ENCODE assay signal across 1 cellular context in the genomic region with DNA sequence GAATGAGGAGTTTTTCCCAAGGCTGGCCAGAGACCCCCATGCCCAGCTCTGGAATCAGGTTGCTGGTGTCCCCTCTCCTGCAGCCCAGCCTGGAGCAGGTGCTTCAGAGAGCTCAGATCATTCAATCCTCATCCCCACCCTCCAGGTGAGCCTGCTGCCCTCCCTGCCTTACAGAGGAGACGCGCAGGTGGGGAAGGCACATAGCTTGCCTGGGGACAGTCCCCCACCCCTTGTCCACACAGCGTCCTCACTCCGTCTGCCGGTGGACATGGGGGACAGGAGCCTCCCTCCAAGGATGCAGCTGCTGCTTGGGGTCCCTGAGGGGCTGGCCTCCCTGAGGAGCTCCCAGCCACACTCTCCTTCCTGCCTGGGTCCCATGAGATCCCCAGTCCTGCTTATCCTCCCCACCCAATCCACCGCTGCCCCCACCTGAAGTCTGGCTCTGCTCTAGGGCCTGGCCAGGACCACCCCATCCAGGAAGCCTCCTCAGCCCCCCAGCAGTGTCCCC.
A peak's percentile ranks its signal among the peaks of the same experiment; 100 is the strongest.
TF ChIP-seq lines count a peak whose summit lies in the region.

No MANE protein-coding gene starts in this region.

TF ChIP-seq in HEK293, 187 proteins besides CTCF, POLR2A, EP300 and RAD21 (continued from another document):
- TF ChIP-seq, protein P1, sequence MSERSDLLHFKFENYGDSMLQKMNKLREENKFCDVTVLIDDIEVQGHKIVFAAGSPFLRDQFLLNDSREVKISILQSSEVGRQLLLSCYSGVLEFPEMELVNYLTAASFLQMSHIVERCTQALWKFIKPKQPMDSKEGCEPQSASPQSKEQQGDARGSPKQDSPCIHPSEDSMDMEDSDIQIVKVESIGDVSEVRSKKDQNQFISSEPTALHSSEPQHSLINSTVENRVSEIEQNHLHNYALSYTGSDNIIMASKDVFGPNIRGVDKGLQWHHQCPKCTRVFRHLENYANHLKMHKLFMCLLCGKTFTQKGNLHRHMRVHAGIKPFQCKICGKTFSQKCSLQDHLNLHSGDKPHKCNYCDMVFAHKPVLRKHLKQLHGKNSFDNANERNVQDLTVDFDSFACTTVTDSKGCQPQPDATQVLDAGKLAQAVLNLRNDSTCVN (tag by site-specific recombination; optimal IDR thresholded peaks at IDR 0.05) = no peak
- no peak for TF ChIP-seq BCL11A (tag by site-specific recombination; IDR thresholded peaks at IDR 0.05; ENCODE audit: low read depth)
- no peak for TF ChIP-seq SCRT1 (tag by site-specific recombination; IDR thresholded peaks at IDR 0.05; ENCODE audit: borderline replicate concordance)
- TF ChIP-seq, protein P2, sequence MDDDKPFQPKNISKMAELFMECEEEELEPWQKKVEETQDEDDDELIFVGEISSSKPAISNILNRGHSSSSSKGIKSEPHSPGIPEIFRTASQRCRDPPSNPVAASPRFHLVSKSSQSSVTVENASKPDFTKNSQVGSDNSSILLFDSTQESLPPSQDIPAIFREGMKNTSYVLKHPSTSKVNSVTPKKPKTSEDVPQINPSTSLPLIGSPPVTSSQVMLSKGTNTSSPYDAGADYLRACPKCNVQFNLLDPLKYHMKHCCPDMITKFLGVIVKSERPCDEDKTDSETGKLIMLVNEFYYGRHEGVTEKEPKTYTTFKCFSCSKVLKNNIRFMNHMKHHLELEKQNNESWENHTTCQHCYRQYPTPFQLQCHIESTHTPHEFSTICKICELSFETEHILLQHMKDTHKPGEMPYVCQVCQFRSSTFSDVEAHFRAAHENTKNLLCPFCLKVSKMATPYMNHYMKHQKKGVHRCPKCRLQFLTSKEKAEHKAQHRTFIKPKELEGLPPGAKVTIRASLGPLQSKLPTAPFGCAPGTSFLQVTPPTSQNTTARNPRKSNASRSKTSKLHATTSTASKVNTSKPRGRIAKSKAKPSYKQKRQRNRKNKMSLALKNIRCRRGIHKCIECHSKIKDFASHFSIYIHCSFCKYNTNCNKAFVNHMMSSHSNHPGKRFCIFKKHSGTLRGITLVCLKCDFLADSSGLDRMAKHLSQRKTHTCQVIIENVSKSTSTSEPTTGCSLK (tag by site-specific recombination; IDR thresholded peaks at IDR 0.05) = no peak
- peak; percentile 58; the same call in 1 of the 2 replicates for TF ChIP-seq GLIS2 (tag by site-specific recombination; IDR thresholded peaks at IDR 0.05)
- TF ChIP-seq, protein P3, sequence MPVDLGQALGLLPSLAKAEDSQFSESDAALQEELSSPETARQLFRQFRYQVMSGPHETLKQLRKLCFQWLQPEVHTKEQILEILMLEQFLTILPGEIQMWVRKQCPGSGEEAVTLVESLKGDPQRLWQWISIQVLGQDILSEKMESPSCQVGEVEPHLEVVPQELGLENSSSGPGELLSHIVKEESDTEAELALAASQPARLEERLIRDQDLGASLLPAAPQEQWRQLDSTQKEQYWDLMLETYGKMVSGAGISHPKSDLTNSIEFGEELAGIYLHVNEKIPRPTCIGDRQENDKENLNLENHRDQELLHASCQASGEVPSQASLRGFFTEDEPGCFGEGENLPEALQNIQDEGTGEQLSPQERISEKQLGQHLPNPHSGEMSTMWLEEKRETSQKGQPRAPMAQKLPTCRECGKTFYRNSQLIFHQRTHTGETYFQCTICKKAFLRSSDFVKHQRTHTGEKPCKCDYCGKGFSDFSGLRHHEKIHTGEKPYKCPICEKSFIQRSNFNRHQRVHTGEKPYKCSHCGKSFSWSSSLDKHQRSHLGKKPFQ (tag by site-specific recombination; IDR thresholded peaks at IDR 0.05) = no peak
- no peak for TF ChIP-seq ZNF214 (tag by site-specific recombination; IDR thresholded peaks at IDR 0.05; ENCODE audit: borderline replicate concordance)
- no peak for TF ChIP-seq ZNF114 (tag by site-specific recombination; IDR thresholded peaks at IDR 0.05)
- TF ChIP-seq, protein P4, sequence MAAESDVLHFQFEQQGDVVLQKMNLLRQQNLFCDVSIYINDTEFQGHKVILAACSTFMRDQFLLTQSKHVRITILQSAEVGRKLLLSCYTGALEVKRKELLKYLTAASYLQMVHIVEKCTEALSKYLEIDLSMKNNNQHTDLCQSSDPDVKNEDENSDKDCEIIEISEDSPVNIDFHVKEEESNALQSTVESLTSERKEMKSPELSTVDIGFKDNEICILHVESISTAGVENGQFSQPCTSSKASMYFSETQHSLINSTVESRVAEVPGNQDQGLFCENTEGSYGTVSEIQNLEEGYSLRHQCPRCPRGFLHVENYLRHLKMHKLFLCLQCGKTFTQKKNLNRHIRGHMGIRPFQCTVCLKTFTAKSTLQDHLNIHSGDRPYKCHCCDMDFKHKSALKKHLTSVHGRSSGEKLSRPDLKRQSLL (tag by site-specific recombination; IDR thresholded peaks at IDR 0.05) = no peak
- TF ChIP-seq ZNF302 (tag by site-specific recombination; IDR thresholded peaks at IDR 0.05; ENCODE audit: low read depth) = no peak
- TF ChIP-seq TRIM28 (IDR thresholded peaks at IDR 0.05; ENCODE audit: borderline replicate concordance, low read length) = no peak
- TF ChIP-seq ZNF184 (tag by site-specific recombination; IDR thresholded peaks at IDR 0.05) = no peak
